ENCODE assay signal across 3 cellular contexts in the genomic region with DNA sequence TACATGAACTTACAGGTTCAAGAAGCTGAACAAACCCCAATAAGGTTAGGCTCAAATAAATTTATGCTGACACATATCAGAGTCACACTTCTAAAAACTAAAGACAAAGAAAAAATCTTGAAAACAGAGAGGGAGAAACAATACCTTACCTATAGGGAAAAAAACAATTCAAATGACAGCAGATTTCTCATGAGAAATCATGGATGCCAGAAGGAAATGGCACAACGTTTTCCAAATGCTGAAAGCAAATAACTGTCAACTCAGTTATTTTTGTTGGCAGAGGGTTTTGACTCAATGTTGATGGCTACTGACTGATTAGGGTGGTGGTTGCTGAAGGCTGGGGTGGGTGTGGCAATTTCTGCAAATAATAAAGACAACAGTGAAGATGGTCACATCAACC.
TF ChIP-seq lines count a peak whose summit lies in the region.

No MANE protein-coding gene starts in this region.

TF ChIP-seq in HepG2, 621 proteins besides CTCF, POLR2A, EP300 and RAD21:
- TF ChIP-seq MAFK (conservative IDR thresholded peaks at IDR 0.05 in 1 of 2, IDR thresholded peaks at IDR 0.05 in 1 of 2; ENCODE audit: low read length in 2 of 2) (peak in 1 of 2 experiments; percentile 12; a peak in 1 of 4 replicates), ZNF317 (CRISPR knock-in tag; IDR thresholded peaks at IDR 0.05) (peak; percentile 96), ZNF10 (CRISPR knock-in tag; IDR thresholded peaks at IDR 0.05; ENCODE audit: borderline replicate concordance, low read depth) (no peak)

TF ChIP-seq in HCT116, 20 proteins besides CTCF, POLR2A, EP300 and RAD21:
- no peak for TF ChIP-seq EZH2 (IDR thresholded peaks at IDR 0.05)
- peak; percentile 62 for TF ChIP-seq CBX3 (IDR thresholded peaks at IDR 0.05; ENCODE audit: low read depth)

TF ChIP-seq in K562, 482 proteins besides CTCF, POLR2A, EP300 and RAD21:
- TF ChIP-seq CBX5 (IDR thresholded peaks at IDR 0.05; ENCODE audit: borderline replicate concordance, low read depth), result 0 out of 2 replicates have a peak, but pooled peaks have one; percentile 17
- TF ChIP-seq CBX3 (IDR thresholded peaks at IDR 0.05; ENCODE audit: borderline replicate concordance in 1 of 2, low read length in 2 of 2), result peak in 1 of 2 experiments; percentile 34; a peak in 1 of 3 replicates
- TF ChIP-seq ZNF316 (IDR thresholded peaks at IDR 0.05), result peak; percentile 59
- TF ChIP-seq SP1 (CRISPR knock-in tag; IDR thresholded peaks at IDR 0.05), result no peak
- TF ChIP-seq MEF2D (tag; conservative IDR thresholded peaks at IDR 0.05; ENCODE audit: low read depth), result no peak
- no peak for TF ChIP-seq EP400 (IDR thresholded peaks at IDR 0.05)
- TF ChIP-seq, protein P1, sequence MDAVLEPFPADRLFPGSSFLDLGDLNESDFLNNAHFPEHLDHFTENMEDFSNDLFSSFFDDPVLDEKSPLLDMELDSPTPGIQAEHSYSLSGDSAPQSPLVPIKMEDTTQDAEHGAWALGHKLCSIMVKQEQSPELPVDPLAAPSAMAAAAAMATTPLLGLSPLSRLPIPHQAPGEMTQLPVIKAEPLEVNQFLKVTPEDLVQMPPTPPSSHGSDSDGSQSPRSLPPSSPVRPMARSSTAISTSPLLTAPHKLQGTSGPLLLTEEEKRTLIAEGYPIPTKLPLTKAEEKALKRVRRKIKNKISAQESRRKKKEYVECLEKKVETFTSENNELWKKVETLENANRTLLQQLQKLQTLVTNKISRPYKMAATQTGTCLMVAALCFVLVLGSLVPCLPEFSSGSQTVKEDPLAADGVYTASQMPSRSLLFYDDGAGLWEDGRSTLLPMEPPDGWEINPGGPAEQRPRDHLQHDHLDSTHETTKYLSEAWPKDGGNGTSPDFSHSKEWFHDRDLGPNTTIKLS (IDR thresholded peaks at IDR 0.05; ENCODE audit: borderline replicate concordance, low read depth), result no peak
- no peak for TF ChIP-seq JUNB (CRISPR knock-in tag; conservative IDR thresholded peaks at IDR 0.05)
- TF ChIP-seq C11orf30 (IDR thresholded peaks at IDR 0.05; ENCODE audit: low read depth), result peak; percentile 27; the same call in 1 of the 2 replicates
- no peak for TF ChIP-seq ZNF696 (CRISPR knock-in tag; conservative IDR thresholded peaks at IDR 0.05)
- no peak for TF ChIP-seq ZNF239 (CRISPR knock-in tag; IDR thresholded peaks at IDR 0.05)
- TF ChIP-seq, protein P2, sequence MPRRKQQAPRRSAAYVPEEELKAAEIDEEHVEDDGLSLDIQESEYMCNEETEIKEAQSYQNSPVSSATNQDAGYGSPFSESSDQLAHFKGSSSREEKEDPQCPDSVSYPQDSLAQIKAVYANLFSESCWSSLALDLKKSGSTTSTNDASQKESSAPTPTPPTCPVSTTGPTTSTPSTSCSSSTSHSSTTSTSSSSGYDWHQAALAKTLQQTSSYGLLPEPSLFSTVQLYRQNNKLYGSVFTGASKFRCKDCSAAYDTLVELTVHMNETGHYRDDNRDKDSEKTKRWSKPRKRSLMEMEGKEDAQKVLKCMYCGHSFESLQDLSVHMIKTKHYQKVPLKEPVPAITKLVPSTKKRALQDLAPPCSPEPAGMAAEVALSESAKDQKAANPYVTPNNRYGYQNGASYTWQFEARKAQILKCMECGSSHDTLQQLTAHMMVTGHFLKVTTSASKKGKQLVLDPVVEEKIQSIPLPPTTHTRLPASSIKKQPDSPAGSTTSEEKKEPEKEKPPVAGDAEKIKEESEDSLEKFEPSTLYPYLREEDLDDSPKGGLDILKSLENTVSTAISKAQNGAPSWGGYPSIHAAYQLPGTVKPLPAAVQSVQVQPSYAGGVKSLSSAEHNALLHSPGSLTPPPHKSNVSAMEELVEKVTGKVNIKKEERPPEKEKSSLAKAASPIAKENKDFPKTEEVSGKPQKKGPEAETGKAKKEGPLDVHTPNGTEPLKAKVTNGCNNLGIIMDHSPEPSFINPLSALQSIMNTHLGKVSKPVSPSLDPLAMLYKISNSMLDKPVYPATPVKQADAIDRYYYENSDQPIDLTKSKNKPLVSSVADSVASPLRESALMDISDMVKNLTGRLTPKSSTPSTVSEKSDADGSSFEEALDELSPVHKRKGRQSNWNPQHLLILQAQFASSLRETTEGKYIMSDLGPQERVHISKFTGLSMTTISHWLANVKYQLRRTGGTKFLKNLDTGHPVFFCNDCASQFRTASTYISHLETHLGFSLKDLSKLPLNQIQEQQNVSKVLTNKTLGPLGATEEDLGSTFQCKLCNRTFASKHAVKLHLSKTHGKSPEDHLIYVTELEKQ (CRISPR knock-in tag; IDR thresholded peaks at IDR 0.05), result no peak
- TF ChIP-seq, protein P3, sequence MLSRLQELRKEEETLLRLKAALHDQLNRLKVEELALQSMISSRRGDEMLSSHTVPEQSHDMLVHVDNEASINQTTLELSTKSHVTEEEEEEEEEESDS (CRISPR knock-in tag; IDR thresholded peaks at IDR 0.05), result no peak
- TF ChIP-seq, protein P4, sequence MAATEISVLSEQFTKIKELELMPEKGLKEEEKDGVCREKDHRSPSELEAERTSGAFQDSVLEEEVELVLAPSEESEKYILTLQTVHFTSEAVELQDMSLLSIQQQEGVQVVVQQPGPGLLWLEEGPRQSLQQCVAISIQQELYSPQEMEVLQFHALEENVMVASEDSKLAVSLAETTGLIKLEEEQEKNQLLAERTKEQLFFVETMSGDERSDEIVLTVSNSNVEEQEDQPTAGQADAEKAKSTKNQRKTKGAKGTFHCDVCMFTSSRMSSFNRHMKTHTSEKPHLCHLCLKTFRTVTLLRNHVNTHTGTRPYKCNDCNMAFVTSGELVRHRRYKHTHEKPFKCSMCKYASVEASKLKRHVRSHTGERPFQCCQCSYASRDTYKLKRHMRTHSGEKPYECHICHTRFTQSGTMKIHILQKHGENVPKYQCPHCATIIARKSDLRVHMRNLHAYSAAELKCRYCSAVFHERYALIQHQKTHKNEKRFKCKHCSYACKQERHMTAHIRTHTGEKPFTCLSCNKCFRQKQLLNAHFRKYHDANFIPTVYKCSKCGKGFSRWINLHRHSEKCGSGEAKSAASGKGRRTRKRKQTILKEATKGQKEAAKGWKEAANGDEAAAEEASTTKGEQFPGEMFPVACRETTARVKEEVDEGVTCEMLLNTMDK (IDR thresholded peaks at IDR 0.05; ENCODE audit: borderline replicate concordance, insufficient read depth, low read depth, low read length, poor library complexity, severe bottlenecking), result no peak
- no peak for TF ChIP-seq ZBTB1 (CRISPR knock-in tag; IDR thresholded peaks at IDR 0.05; ENCODE audit: borderline replicate concordance, low read depth)
- 0 out of 2 replicates have a peak, but pooled peaks have one; percentile 56 for TF ChIP-seq TRIM28 (IDR thresholded peaks at IDR 0.05)
- no peak for TF ChIP-seq LCOR (CRISPR knock-in tag; IDR thresholded peaks at IDR 0.05)
- TF ChIP-seq, protein P5, sequence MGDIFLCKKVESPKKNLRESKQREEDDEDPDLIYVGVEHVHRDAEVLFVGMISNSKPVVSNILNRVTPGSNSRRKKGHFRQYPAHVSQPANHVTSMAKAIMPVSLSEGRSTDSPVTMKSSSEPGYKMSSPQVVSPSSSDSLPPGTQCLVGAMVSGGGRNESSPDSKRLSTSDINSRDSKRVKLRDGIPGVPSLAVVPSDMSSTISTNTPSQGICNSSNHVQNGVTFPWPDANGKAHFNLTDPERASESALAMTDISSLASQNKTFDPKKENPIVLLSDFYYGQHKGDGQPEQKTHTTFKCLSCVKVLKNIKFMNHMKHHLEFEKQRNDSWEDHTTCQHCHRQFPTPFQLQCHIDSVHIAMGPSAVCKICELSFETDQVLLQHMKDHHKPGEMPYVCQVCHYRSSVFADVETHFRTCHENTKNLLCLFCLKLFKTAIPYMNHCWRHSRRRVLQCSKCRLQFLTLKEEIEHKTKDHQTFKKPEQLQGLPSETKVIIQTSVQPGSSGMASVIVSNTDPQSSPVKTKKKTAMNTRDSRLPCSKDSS (IDR thresholded peaks at IDR 0.05; ENCODE audit: low read depth, partially characterized antibody), result peak; percentile 24
- TF ChIP-seq MAFG (tag; conservative IDR thresholded peaks at IDR 0.05), result 0 out of 2 replicates have a peak, but pooled peaks have one; percentile 22
TF ChIP-seq in K562: peak in this region for 7.
